9 cellular contexts compared by ENCODE assay signal in the genomic region with DNA sequence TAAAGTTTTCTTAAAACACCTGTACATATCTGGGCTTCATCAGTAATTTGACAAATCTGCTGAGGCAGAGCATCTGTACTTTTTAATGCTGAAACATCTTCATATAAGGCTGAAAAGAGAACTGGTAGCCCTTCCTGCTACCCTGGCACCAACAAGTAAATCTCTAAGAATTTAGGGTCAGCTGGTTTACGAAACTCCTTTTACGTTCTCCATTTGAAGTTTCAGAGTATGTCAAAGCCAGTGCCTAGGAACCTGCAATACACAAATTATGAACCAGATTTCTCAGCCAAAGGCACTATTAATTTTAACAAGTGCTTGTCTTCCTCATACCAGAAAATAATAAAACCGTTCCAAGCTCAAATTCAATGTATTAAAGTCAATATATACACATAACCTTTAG. TPM values are rescaled to one million over a fixed set of nuclear protein-coding genes. Genes with fewer than 3 reads are reported as not detected.
DNase-seq lines count a peak whose midpoint lies in the region; ATAC-seq and TF ChIP-seq lines count a peak whose summit lies in the region.
"Had no signal": no experiment of that assay in that cellular context is flagged by ENCODE, and none has a peak within 500 bp of the region (broad histone marks: within the 10 kb centered on the region; RNA-seq: fewer than 3 reads in every experiment).

No MANE protein-coding gene starts in this region.

- no peak for TF ChIP-seq POLR2A in breast epithelium (IDR thresholded peaks at IDR 0.05)

- peaks cover 77% of the 10 kb centered on the region for H3K4me1 Mint-ChIP-seq in activated T-cell treated with anti-CD3 and anti-CD28 coated beads, Interleukin-2, amount 50 U/mL, for 24 hours (ENCODE audit: low read depth)
- H3K4me1 Mint-ChIP-seq in memory B cell: peaks cover 37% of the 10 kb centered on the region

- peaks cover 0 to 15% of the 10 kb centered on the region in 2 donors for H3K4me1 ChIP-seq in breast epithelium
- H3K4me1 ChIP-seq in tibial artery: peaks cover 0 to 56% (median 38%) of the 10 kb centered on the region in 4 donors

- H3K36me3 ChIP-seq in breast epithelium (no peaks in the 10 kb centered on the region), tibial artery (peaks cover 30 to 59% (median 59%) of the 10 kb centered on the region in 3 donors)

- ATAC-seq in memory B cell (ENCODE audit: low read depth) (no peak), HG02642 (IDR thresholded peaks at IDR 0.05; ENCODE audit: poor library complexity, unreplicated experiment) (no peak)

- H3K27ac Mint-ChIP-seq in activated T-cell treated with anti-CD3 and anti-CD28 coated beads, Interleukin-2, amount 50 U/mL, for 24 hours: peak overlapping the region; percentile 76
- peak overlapping the region; percentile 50 for H3K27ac Mint-ChIP-seq in memory B cell

- peaks cover 76% of the 10 kb centered on the region for H3K36me3 Mint-ChIP-seq in activated T-cell treated with anti-CD3 and anti-CD28 coated beads, Interleukin-2, amount 50 U/mL, for 24 hours (ENCODE audit: low read depth)
- peaks cover 19% of the 10 kb centered on the region for H3K36me3 Mint-ChIP-seq in memory B cell

- H3K27ac ChIP-seq in breast epithelium (peak overlapping the region; percentile 95 to 99), tibial artery (peak overlapping the region; percentile 99 to 100)

- no peaks in the 10 kb centered on the region for H3K27me3 Mint-ChIP-seq in activated T-cell treated with anti-CD3 and anti-CD28 coated beads, Interleukin-2, amount 50 U/mL, for 24 hours
- no peaks in the 10 kb centered on the region for H3K27me3 Mint-ChIP-seq in memory B cell

- no peaks in the 10 kb centered on the region for H3K9me3 Mint-ChIP-seq in activated T-cell treated with anti-CD3 and anti-CD28 coated beads, Interleukin-2, amount 50 U/mL, for 24 hours
- no peaks in the 10 kb centered on the region for H3K9me3 Mint-ChIP-seq in memory B cell

- peak overlapping the region; percentile 36 for H3K4me3 Mint-ChIP-seq in activated T-cell treated with anti-CD3 and anti-CD28 coated beads, Interleukin-2, amount 50 U/mL, for 24 hours
- no peak overlapping the region for H3K4me3 Mint-ChIP-seq in memory B cell

- intact Hi-C loops in breast epithelium (cut with DNase I; ENCODE audit: low total_unique reads): loop anchor here (5.0 kb wide), 1 partner anchor 191 kb away; no protein-coding TSS in a partner anchor
- intact Hi-C loops in tibial artery (cut with DNase I; ENCODE audit: low total_unique reads): loop anchor here (5.0 to 10.0 kb wide), 2 partner anchors 234 to 1949 kb away; a partner anchor contains a TSS

- H3K9me3 ChIP-seq in breast epithelium: no peaks in the 10 kb centered on the region
- H3K9me3 ChIP-seq in tibial artery: no peaks in the 10 kb centered on the region

- TF ChIP-seq CTCF in breast epithelium (IDR thresholded peaks at IDR 0.05): no peak
- TF ChIP-seq CTCF in tibial artery (IDR thresholded peaks at IDR 0.05): no peak
- TF ChIP-seq CTCF in GM20000 (IDR thresholded peaks at IDR 0.05; ENCODE audit: extremely low read depth, missing control alignments): no peak

- H3K4me3 ChIP-seq in breast epithelium (peak overlapping the region; percentile 64 to 95 (median 94)), tibial artery (peak overlapping the region; percentile 89 to 97)

- no peak for DNase-seq in activated T-cell treated with anti-CD3 and anti-CD28 coated beads, Interleukin-2, amount 50 U/mL, for 24 hours
- DNase-seq in activated T-cell treated with anti-CD3 and anti-CD28 coated beads, Interleukin-2, amount 50 U/mL, for 48 hours: no peak
- DNase-seq in breast epithelium (ENCODE audit: low spot score in 2 of 2): no peak
- no peak for DNase-seq in memory B cell (ENCODE audit: low spot score in 2 of 2)
- no peak for DNase-seq in tibial artery
- DNase-seq in GM20000 (ENCODE audit: low spot score): no peak
- no peak for DNase-seq in NCI-H2196 treated with DMSO at 0.1 percent for 48 hours (lab: John Stamatoyannopoulos, UW; ENCODE audit: unreplicated experiment)
- DNase-seq: KBM-7 had no signal

- H3K27me3 ChIP-seq in breast epithelium (no peaks in the 10 kb centered on the region), tibial artery (no peaks in the 10 kb centered on the region)

RNA-seq across cellular contexts. Expression of a gene that starts 3.8 kb away (rescaled TPM):
- total RNA-seq in breast epithelium: 100 to 1,000 TPM; 268 to 516 (median 423) TPM
